Comparison of ENCODE assay signal across 8 cellular contexts in genomic region chr18:79524181-79525078, GRCh38.
DNase-seq lines count a peak whose midpoint lies in the region; ATAC-seq lines count a peak whose summit lies in the region.

No MANE protein-coding gene starts in this region.

- peak; percentile 39 to 44 for DNase-seq in activated CD4-positive, alpha-beta T cell treated with anti-CD3 and anti-CD28 coated beads for 24 hours (ENCODE audit: low read depth in 2 of 2)
- DNase-seq in ureter (ENCODE audit: low spot score) = peak; percentile 42
- DNase-seq in NCI-H1092 (lab: John Stamatoyannopoulos, UW) = no peak
- no peak for DNase-seq in HK-2 (ENCODE audit: unreplicated experiment)
- DNase-seq in NCI-H345 treated with DMSO at 0.1 percent for 48 hours (lab: John Stamatoyannopoulos, UW; ENCODE audit: unreplicated experiment) = no peak

- ATAC-seq in GM18909 (IDR thresholded peaks at IDR 0.05; ENCODE audit: poor library complexity, unreplicated experiment) = peak; percentile 34
- peak; percentile 30 for ATAC-seq in HG02981 (IDR thresholded peaks at IDR 0.05; ENCODE audit: unreplicated experiment)
- peak; percentile 28 for ATAC-seq in esophagus mucosa

Comparison
In these comparisons a context has a peak if more than half of its experiments do, and no peak if none do; other contexts are left out.
1. DNase-seq: peak in activated CD4-positive, alpha-beta T cell treated with anti-CD3 and anti-CD28 coated beads for 24 hours (2 of 2) and ureter (single experiment); none in NCI-H1092 (single experiment), HK-2 (single experiment) and NCI-H345 treated with DMSO at 0.1 percent for 48 hours (single experiment).
2. Peak in every context shown above with its lines, with median percentiles within 50 percentile points of each other: ATAC-seq.